8 cellular contexts compared by ENCODE assay signal in the genomic region with DNA sequence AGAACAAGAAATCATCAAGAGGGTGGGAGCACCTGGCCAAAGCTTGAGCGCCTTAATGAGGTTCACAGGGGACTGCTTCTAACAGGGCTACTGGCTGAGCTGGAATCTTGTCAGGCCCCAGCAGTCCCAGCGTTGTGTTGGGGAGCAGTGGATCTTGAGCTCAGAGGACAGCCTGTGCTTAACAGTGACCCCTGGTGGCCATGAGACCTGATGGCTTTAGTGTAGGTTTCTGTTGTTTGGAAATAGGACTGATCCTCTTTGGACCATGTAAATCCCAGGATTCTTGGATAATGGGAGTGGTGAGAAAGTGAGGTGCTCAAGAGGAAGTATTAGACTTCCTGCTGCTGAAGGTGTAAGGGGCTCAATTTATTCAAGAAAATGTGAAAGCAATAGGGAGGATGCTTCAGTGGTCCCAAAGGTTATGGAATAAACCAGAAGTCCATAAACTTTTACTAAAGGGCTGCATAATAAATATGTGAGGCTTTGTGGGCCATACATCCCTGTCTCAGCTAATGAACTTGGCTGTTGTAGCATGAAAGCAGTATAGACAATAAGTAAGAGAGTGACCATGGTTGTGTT.
DNase-seq lines count a peak whose midpoint lies in the region; ATAC-seq lines count a peak whose summit lies in the region.

No MANE protein-coding gene starts in this region.

- H3K4me1 Mint-ChIP-seq in activated T-cell treated with anti-CD3 and anti-CD28 coated beads, Interleukin-2, amount 50 U/mL, for 72 hours (ENCODE audit: low read depth): no peaks in the 10 kb centered on the region

- H3K36me3 Mint-ChIP-seq in activated T-cell treated with anti-CD3 and anti-CD28 coated beads, Interleukin-2, amount 50 U/mL, for 72 hours (ENCODE audit: insufficient read depth in 2 of 2): peaks cover 0 to 3% of the 10 kb centered on the region in 2 donors

- intact Hi-C loops in head of caudate nucleus (cut with DNase I): no loop called here

- peaks cover 2 to 3% of the 10 kb centered on the region in 2 donors for H3K9me3 Mint-ChIP-seq in activated T-cell treated with anti-CD3 and anti-CD28 coated beads, Interleukin-2, amount 50 U/mL, for 72 hours

- peak; percentile 7 for DNase-seq in NCI-H2171 treated with DMSO at 0.1 percent for 48 hours (lab: John Stamatoyannopoulos, UW)
- DNase-seq in NCI-H2171 (lab: John Stamatoyannopoulos, UW): no peak
- DNase-seq in NCI-H345 treated with DMSO at 0.1 percent for 48 hours (lab: John Stamatoyannopoulos, UW; ENCODE audit: unreplicated experiment): peak; percentile 29
- DNase-seq in activated T-cell treated with anti-CD3 and anti-CD28 coated beads, Interleukin-2, amount 50 U/mL, for 72 hours: peak; percentile 4 to 40
- DNase-seq in head of caudate nucleus: peak in 27 of 42 donors; percentile 25 to 79 (median 45)
- peak; percentile 6 for DNase-seq in stimulated activated CD4-positive, alpha-beta T cell treated with anti-CD3 and anti-CD28 coated beads, Interleukin-2, amount 100 ng/mL, for 4 hours (ENCODE audit: low read depth)
- DNase-seq in glomerular visceral epithelial cell (ENCODE audit: extremely low spot score): no peak

- no peak for ATAC-seq in activated T-cell treated with anti-CD3 and anti-CD28 coated beads, Interleukin-2, amount 50 U/mL, for 72 hours (replicated peaks in 1 of 2)
- ATAC-seq in HG03457 (IDR thresholded peaks at IDR 0.05; ENCODE audit: unreplicated experiment): no peak

- H3K27ac Mint-ChIP-seq in activated T-cell treated with anti-CD3 and anti-CD28 coated beads, Interleukin-2, amount 50 U/mL, for 72 hours: no peak overlapping the region

- H3K27me3 Mint-ChIP-seq in activated T-cell treated with anti-CD3 and anti-CD28 coated beads, Interleukin-2, amount 50 U/mL, for 72 hours (ENCODE audit: low read depth): peaks cover 30% of the 10 kb centered on the region

- H3K4me3 Mint-ChIP-seq in activated T-cell treated with anti-CD3 and anti-CD28 coated beads, Interleukin-2, amount 50 U/mL, for 72 hours: no peak overlapping the region

Comparison
In these comparisons a context has a peak if more than half of its experiments do, and no peak if none do; other contexts are left out.
1. DNase-seq: peak in NCI-H2171 treated with DMSO at 0.1 percent for 48 hours (single experiment), NCI-H345 treated with DMSO at 0.1 percent for 48 hours (single experiment), activated T-cell treated with anti-CD3 and anti-CD28 coated beads, Interleukin-2, amount 50 U/mL, for 72 hours (2 of 2), head of caudate nucleus (27 of 42) and stimulated activated CD4-positive, alpha-beta T cell treated with anti-CD3 and anti-CD28 coated beads, Interleukin-2, amount 100 ng/mL, for 4 hours (single experiment); none in NCI-H2171 (single experiment) and glomerular visceral epithelial cell (single experiment).